8 cellular contexts compared by ENCODE assay signal in the genomic region with DNA sequence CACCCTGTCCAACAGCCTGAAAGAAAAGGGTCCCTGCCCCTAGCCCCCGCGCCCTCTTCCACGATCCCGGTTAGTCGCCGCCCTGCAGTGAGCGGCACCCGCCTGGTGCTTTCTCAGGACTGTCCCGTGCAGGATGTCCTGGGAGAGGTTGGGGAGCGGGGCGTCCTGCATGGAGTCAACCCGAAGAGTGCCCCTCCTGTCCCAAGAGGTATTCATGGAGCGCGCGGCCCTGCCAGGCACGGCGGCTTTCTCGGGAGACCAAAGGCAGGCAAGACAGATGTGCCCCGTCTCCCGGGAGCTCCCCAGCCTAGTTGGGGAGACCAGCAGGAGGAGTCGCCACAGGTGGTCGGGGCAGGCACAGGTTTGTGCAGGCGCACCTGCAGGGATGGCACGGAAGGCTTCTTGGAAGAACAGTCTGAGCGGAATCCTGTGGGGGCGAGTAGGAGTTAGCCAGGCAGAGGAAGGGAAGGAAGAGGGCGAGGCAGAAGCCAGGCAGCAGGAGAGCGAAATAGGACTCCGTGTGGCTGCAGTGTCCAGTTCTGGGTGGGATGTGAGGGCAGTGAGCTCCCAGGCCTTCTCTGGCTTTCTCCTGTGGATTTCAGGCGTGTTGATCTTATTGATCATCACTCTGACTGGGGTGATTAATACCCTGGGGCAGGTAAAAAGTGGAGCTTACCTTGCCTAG.
DNase-seq lines count a peak whose midpoint lies in the region; ATAC-seq and TF ChIP-seq lines count a peak whose summit lies in the region.

No MANE protein-coding gene starts in this region.

- no peak for TF ChIP-seq CTCF in RWPE2 (IDR thresholded peaks at IDR 0.05; ENCODE audit: poor library complexity, severe bottlenecking)

- no peak overlapping the region for H2AFZ ChIP-seq in neuron (ENCODE audit: low read depth, low read length)

- no peak for DNase-seq in RWPE2 (ENCODE audit: low spot score)
- no peak for DNase-seq in epithelial cell of prostate (ENCODE audit: low read depth, low spot score)
- DNase-seq in HCEC 1CT = no peak
- no peak for DNase-seq in NCI-H2029 treated with DMSO at 0.1 percent for 48 hours (lab: John Stamatoyannopoulos, UW)

- H3K9me3 ChIP-seq in RWPE2 (ENCODE audit: severe bottlenecking) = no peaks in the 10 kb centered on the region
- peaks cover 6% of the 10 kb centered on the region for H3K9me3 ChIP-seq in neuron (ENCODE audit: low read length)

- peaks cover 22% of the 10 kb centered on the region for H3K4me1 ChIP-seq in RWPE2 (ENCODE audit: insufficient read depth, poor library complexity, severe bottlenecking)
- H3K4me1 ChIP-seq in neuron (ENCODE audit: insufficient read depth, low read length) = peaks cover 21% of the 10 kb centered on the region

- H3K4me3 ChIP-seq in GM08714 (ENCODE audit: low read length) = peak overlapping the region; percentile 79
- H3K4me3 ChIP-seq in RWPE2 (ENCODE audit: severe bottlenecking) = peak overlapping the region; percentile 81
- H3K4me3 ChIP-seq in neuron (ENCODE audit: low read length) = peak overlapping the region; percentile 86

- H3K36me3 ChIP-seq in RWPE2 (ENCODE audit: low read depth) = peaks cover 40% of the 10 kb centered on the region
- H3K36me3 ChIP-seq in neuron (ENCODE audit: insufficient read depth, low read length) = peaks cover 38% of the 10 kb centered on the region

- H3K27ac ChIP-seq in RWPE2 (ENCODE audit: poor library complexity, severe bottlenecking) (peak overlapping the region; percentile 55), epithelial cell of prostate (peak overlapping the region; percentile 57)

- no peaks in the 10 kb centered on the region for H3K27me3 ChIP-seq in RWPE2 (ENCODE audit: insufficient read depth, poor library complexity, severe bottlenecking)
- H3K27me3 ChIP-seq in neuron (ENCODE audit: insufficient read depth, low read length) = no peaks in the 10 kb centered on the region

- ATAC-seq in RWPE2 (ENCODE audit: low read depth) (no peak), GM21528 (IDR thresholded peaks at IDR 0.05; ENCODE audit: low FRiP score, unreplicated experiment) (no peak), HG02840 (IDR thresholded peaks at IDR 0.05; ENCODE audit: low FRiP score, unreplicated experiment) (no peak)
